ENCODE assay signal across 25 cellular contexts in genomic region chr5:39107350-39107749, GRCh38.
"Had no signal": no experiment of that assay in that cellular context is flagged by ENCODE, and none has a peak within 500 bp of the region (broad histone marks: within the 10 kb centered on the region; RNA-seq: fewer than 3 reads in every experiment).

No MANE protein-coding gene starts in this region.

- H3K27me3 Mint-ChIP-seq: activated CD4-positive, alpha-beta memory T cell treated with anti-CD3 and anti-CD28 coated beads, Interleukin-2, amount 10 ng/mL, durations not matched to agents 7 days and 5 days; activated CD4-positive, alpha-beta T cell treated with anti-CD3 and anti-CD28 coated beads, Interleukin-2, amount 10 ng/mL, durations not matched to agents 7 days and 5 days; activated naive CD8-positive, alpha-beta T cell; activated T-helper 17 cell treated with anti-CD3 and anti-CD28 coated beads, Interleukin-2, amount 50 U/mL, for 72 hours; central memory CD8-positive, alpha-beta T cell had no signal

- H3K4me3 Mint-ChIP-seq: activated CD4-positive, alpha-beta memory T cell treated with anti-CD3 and anti-CD28 coated beads, Interleukin-2, amount 10 ng/mL, durations not matched to agents 7 days and 5 days; activated CD4-positive, alpha-beta T cell treated with anti-CD3 and anti-CD28 coated beads, Interleukin-2, amount 10 ng/mL, durations not matched to agents 7 days and 5 days; activated naive CD4-positive, alpha-beta T cell treated with anti-CD3 and anti-CD28 coated beads for 36 hours; activated naive CD8-positive, alpha-beta T cell; activated T-helper 17 cell treated with anti-CD3 and anti-CD28 coated beads, Interleukin-2, amount 50 U/mL, for 72 hours; brain; central memory CD8-positive, alpha-beta T cell had no signal

- ATAC-seq: activated T-helper 17 cell treated with anti-CD3 and anti-CD28 coated beads, Interleukin-2, amount 50 U/mL, for 72 hours had no signal

- H3K27ac Mint-ChIP-seq: activated CD4-positive, alpha-beta memory T cell treated with anti-CD3 and anti-CD28 coated beads, Interleukin-2, amount 10 ng/mL, durations not matched to agents 7 days and 5 days; activated CD4-positive, alpha-beta T cell treated with anti-CD3 and anti-CD28 coated beads, Interleukin-2, amount 10 ng/mL, durations not matched to agents 7 days and 5 days; activated naive CD4-positive, alpha-beta T cell treated with anti-CD3 and anti-CD28 coated beads for 36 hours; activated T-helper 17 cell treated with anti-CD3 and anti-CD28 coated beads, Interleukin-2, amount 50 U/mL, for 72 hours had no signal

- H3K27ac ChIP-seq: PC-9 had no signal

- H3K4me2 ChIP-seq: PC-9 had no signal

- H2AFZ ChIP-seq: PC-9 had no signal

- H3K9me3 Mint-ChIP-seq: activated CD4-positive, alpha-beta memory T cell treated with anti-CD3 and anti-CD28 coated beads, Interleukin-2, amount 10 ng/mL, durations not matched to agents 7 days and 5 days; activated CD4-positive, alpha-beta T cell treated with anti-CD3 and anti-CD28 coated beads, Interleukin-2, amount 10 ng/mL, durations not matched to agents 7 days and 5 days; activated naive CD4-positive, alpha-beta T cell treated with anti-CD3 and anti-CD28 coated beads for 36 hours; activated T-helper 17 cell treated with anti-CD3 and anti-CD28 coated beads, Interleukin-2, amount 50 U/mL, for 72 hours; brain; central memory CD8-positive, alpha-beta T cell had no signal

- H3K36me3 Mint-ChIP-seq: brain had no signal

- H3K4me3 ChIP-seq: PC-9 had no signal

- FAIRE-seq: astrocyte, TTC549 had no signal

- DNase-seq: activated CD4-positive, alpha-beta memory T cell treated with anti-CD3 and anti-CD28 coated beads, Interleukin-2, amount 10 ng/mL, durations not matched to agents 7 days and 5 days; activated CD4-positive, alpha-beta T cell treated with anti-CD3 and anti-CD28 coated beads, Interleukin-2, amount 10 ng/mL, durations not matched to agents 7 days and 5 days; activated CD4-positive, CD25-positive, alpha-beta regulatory T cell; activated gamma-delta T cell; activated naive CD4-positive, alpha-beta T cell treated with anti-CD3 and anti-CD28 coated beads for 36 hours; activated T-cell treated with anti-CD3 and anti-CD28 coated beads for 4 hours; activated T-cell treated with anti-CD3 and anti-CD28 coated beads, Interleukin-2, amount 50 U/mL, for 48 hours; amygdala; NCI-H1048; NCI-H1417; NCI-H1694; NCI-H2029 treated with DMSO at 0.1 percent for 48 hours; NCI-H345; NCI-H510A; NCI-H69; PC-9; SIG-M5; T-helper 2 cell; T1000 had no signal
